Comparison of ENCODE assay signal across 25 cellular contexts in genomic region chr12:21334771-21335325, GRCh38. TPM values are rescaled to one million over a fixed set of nuclear protein-coding genes. Genes with fewer than 3 reads are reported as not detected.
A peak's percentile ranks its signal among the peaks of the same experiment; 100 is the strongest.
DNase-seq lines count a peak whose midpoint lies in the region; ATAC-seq and TF ChIP-seq lines count a peak whose summit lies in the region.
"Had no signal": no experiment of that assay in that cellular context is flagged by ENCODE, and none has a peak within 500 bp of the region (broad histone marks: within the 10 kb centered on the region; RNA-seq: fewer than 3 reads in every experiment).

Gene SLCO1A2, minus strand, starts transcription at chr12:21334917. Its CDS starts 270 bp downstream, at chr12:21334647.

- H3K18ac ChIP-seq in H9 (ENCODE audit: insufficient read length, low read depth, low read length): no peak within 1 kb of the TSS

- H2BK20ac ChIP-seq in H9 (ENCODE audit: low read depth, low read length, poor library complexity, severe bottlenecking): no peak within 1 kb of the TSS

- no peak within 1 kb of the TSS for H3K4ac ChIP-seq in H9 (ENCODE audit: low read depth, low read length)

- intact Hi-C loops in sciatic nerve (cut with DNase I): no loop called here

- no peaks in the 10 kb centered on the region for H3K23me2 ChIP-seq in H9 (ENCODE audit: insufficient read length, low read depth, low read length, poor library complexity, severe bottlenecking)

- H3K27ac Mint-ChIP-seq in H9: no peak within 1 kb of the TSS
- H3K27ac Mint-ChIP-seq: CD4-positive, alpha-beta T cell had no signal

- no peak within 1 kb of the TSS for H3T11ph ChIP-seq in H9 (ENCODE audit: low read length)

- TF ChIP-seq CTCF in H9 (conservative IDR thresholded peaks at IDR 0.05): no peak

- peaks cover 6% of the 10 kb centered on the region for H3K9me3 ChIP-seq in H9 (ENCODE audit: control insufficient read depth, low read depth, low read length)
- H3K9me3 ChIP-seq: SK-N-SH had no signal

- no peaks in the 10 kb centered on the region for H3K27me3 Mint-ChIP-seq in H9 (ENCODE audit: low read depth)

- no peak within 1 kb of the TSS for H2AK5ac ChIP-seq in H9 (ENCODE audit: insufficient read length, low read length)

- H3K36me3 Mint-ChIP-seq in H9 (ENCODE audit: insufficient read depth in 1 of 3, low read depth in 3 of 3): peaks cover 23 to 29% (median 25%) of the 10 kb centered on the region in 3 experiments

- DNase-seq in H9 (no peak), sciatic nerve (ENCODE audit: low spot score) (no peak), NCI-H128 (lab: John Stamatoyannopoulos, UW; ENCODE audit: unreplicated experiment) (no peak), cerebellum (ENCODE audit: low spot score) (no peak)
- DNase-seq: AML-193; CD4-positive, alpha-beta T cell; Karpas-422; NCI-H1105; NCI-H146; NCI-H1930; NCI-H2107; NCI-H446; NCI-H524 treated with DMSO at 0.1 percent for 48 hours; NCI-H82; NK-92 treated with Interleukin-12 subunit alpha and Interleukin-12 subunit beta, amount 100 ng/mL, for 24 hours; PC-3; SK-N-SH had no signal

- no peaks in the 10 kb centered on the region for H3K79me2 ChIP-seq in H9 (ENCODE audit: insufficient read depth, low read length)

- H3K23ac ChIP-seq in H9 (ENCODE audit: insufficient read length, low read depth, low read length): no peak within 1 kb of the TSS

- no peak within 1 kb of the TSS for H4K91ac ChIP-seq in H9 (ENCODE audit: insufficient read length, low read depth, low read length)

- H3K9me3 Mint-ChIP-seq in H9: peaks cover 26 to 31% of the 10 kb centered on the region in 2 experiments
- H3K9me3 Mint-ChIP-seq: CD4-positive, alpha-beta T cell had no signal

- no peak within 1 kb of the TSS for H3K9ac ChIP-seq in H9 (ENCODE audit: extremely low read depth, insufficient read length, low read length)
- H3K9ac ChIP-seq: BLaER1 treated with 17β-estradiol and CSF1 and Interleukin-3, amounts not matched to agents 10 nM and 100 nM; SK-N-SH had no signal

- ATAC-seq in sciatic nerve (peak; percentile 81), GM21528 (IDR thresholded peaks at IDR 0.05; ENCODE audit: low FRiP score, unreplicated experiment) (no peak), GM21576 (IDR thresholded peaks at IDR 0.05; ENCODE audit: unreplicated experiment) (no peak)
- ATAC-seq: HCT116, PC-3 had no signal

- H3K14ac ChIP-seq in H9 (ENCODE audit: insufficient read depth, low read length): no peak within 1 kb of the TSS

- H3K4me1 Mint-ChIP-seq in H9: peaks cover 9% of the 10 kb centered on the region in 2 experiments

- no peak within 1 kb of the TSS for H4K8ac ChIP-seq in H9 (replicated peaks; ENCODE audit: insufficient read length, low read depth, low read length)

- H3K56ac ChIP-seq in H9 (ENCODE audit: insufficient read length, low read depth, low read length): no peak within 1 kb of the TSS

- H2BK5ac ChIP-seq in H9 (ENCODE audit: insufficient read length, low read length): no peak within 1 kb of the TSS

- no peak within 1 kb of the TSS for H3K4me2 ChIP-seq in H9 (ENCODE audit: insufficient read depth, insufficient read length, low read length)
- H3K4me2 ChIP-seq: BLaER1 treated with 17β-estradiol and CSF1 and Interleukin-3, amounts not matched to agents 10 nM and 100 nM; SK-N-SH had no signal

- H3K27me3 ChIP-seq in H9 (ENCODE audit: insufficient read depth, low read length): no peaks in the 10 kb centered on the region
- H3K27me3 ChIP-seq in layer of hippocampus (ENCODE audit: control insufficient read depth, insufficient read depth, low read length): no peaks in the 10 kb centered on the region
- H3K27me3 ChIP-seq: BLaER1 treated with 17β-estradiol and CSF1 and Interleukin-3, amounts not matched to agents 10 nM and 100 nM had no signal

- no peak within 1 kb of the TSS for H4K5ac ChIP-seq in H9 (ENCODE audit: insufficient read length, low read depth, low read length)

- H3K27ac ChIP-seq in H9 (ENCODE audit: insufficient read length, low read depth, low read length) (no peak within 1 kb of the TSS), cingulate gyrus (ENCODE audit: low read depth, low read length) (peak within 1 kb of the TSS; percentile 94), layer of hippocampus (ENCODE audit: low read depth, low read length) (peak within 1 kb of the TSS; percentile 81)
- H3K27ac ChIP-seq: BLaER1 treated with 17β-estradiol and CSF1 and Interleukin-3, amounts not matched to agents 10 nM and 100 nM; HL-60 had no signal

- no peak within 1 kb of the TSS for H2BK12ac ChIP-seq in H9 (ENCODE audit: insufficient read length, low read depth, low read length)

- no peaks in the 10 kb centered on the region for H3K79me1 ChIP-seq in H9 (ENCODE audit: insufficient read depth, low read depth, low read length, poor library complexity, severe bottlenecking)

- no peak within 1 kb of the TSS for H2AFZ ChIP-seq in H9 (ENCODE audit: low read length)

- H3K4me3 Mint-ChIP-seq in H9: no peak within 1 kb of the TSS
- H3K4me3 Mint-ChIP-seq: CD4-positive, alpha-beta T cell had no signal

- no CpG with 5 or more reads among the region's 3 CpGs for WGBS in H9 (ENCODE audit: extremely low coverage, insufficient read length, low lambda C conversion rate)

- no peak within 1 kb of the TSS for H2BK120ac ChIP-seq in H9 (ENCODE audit: low read depth, low read length, poor library complexity, severe bottlenecking)

- H4K20me1 ChIP-seq in H9 (ENCODE audit: control insufficient read depth, insufficient read depth, insufficient read length): no peaks in the 10 kb centered on the region
- H4K20me1 ChIP-seq: BLaER1 treated with 17β-estradiol and CSF1 and Interleukin-3, amounts not matched to agents 10 nM and 100 nM had no signal

- peaks cover 3% of the 10 kb centered on the region; the same call in 1 of the 2 replicates for H3K4me1 ChIP-seq in H9 (ENCODE audit: insufficient read depth, low read length)
- H3K4me1 ChIP-seq: BLaER1 treated with 17β-estradiol and CSF1 and Interleukin-3, amounts not matched to agents 10 nM and 100 nM had no signal

- H2BK15ac ChIP-seq in H9 (ENCODE audit: low read depth, low read length): no peak within 1 kb of the TSS

RNA-seq across cellular contexts. Expression of gene SLCO1A2, which starts in this region (rescaled TPM):
- 10.3 and 10.6 TPM in 2 replicates for total RNA-seq in H9 (2021)
- 0.67 TPM for total RNA-seq in sciatic nerve
- 5.9 TPM for total RNA-seq in cerebellum
- total RNA-seq: CD4-positive, alpha-beta T cell; HT-29; PC-3 had no signal

Comparison
In these comparisons a context has a peak if more than half of its experiments do, and no peak if none do; other contexts are left out.
1. Peak in ATAC-seq in sciatic nerve; RNA of the gene not detected or under 1 TPM.